ENCODE assay signal across 10 cellular contexts in genomic region chr6:163392533-163392932, GRCh38. TPM values are rescaled to one million over a fixed set of nuclear protein-coding genes. Genes with fewer than 3 reads are reported as not detected.
DNase-seq lines count a peak whose midpoint lies in the region; ATAC-seq lines count a peak whose summit lies in the region.
"Had no signal": no experiment of that assay in that cellular context is flagged by ENCODE, and none has a peak within 500 bp of the region (broad histone marks: within the 10 kb centered on the region; RNA-seq: fewer than 3 reads in every experiment).

No MANE protein-coding gene starts in this region.

- H3K9me3 Mint-ChIP-seq in activated CD4-positive, alpha-beta T cell treated with anti-CD3 and anti-CD28 coated beads, Interleukin-2, amount 10 ng/mL, durations not matched to agents 24 days and 14 days, result no peaks in the 10 kb centered on the region

- DNase-seq in Right ventricle myocardium inferior (ENCODE audit: missing footprints) (no peak), cardiac septum (ENCODE audit: low spot score) (no peak), dedifferentiated amniotic fluid mesenchymal stem cell (ENCODE audit: extremely low spot score) (peak; percentile 67), left lobe of liver (ENCODE audit: low spot score) (peak; percentile 55)
- DNase-seq in stimulated activated CD4-positive, alpha-beta T cell treated with anti-CD3 and anti-CD28 coated beads, Interleukin-12 subunit alpha, Interleukin-12 subunit beta, amount 100 ng/mL, for 4 hours, result no peak
- no peak for DNase-seq in activated CD4-positive, alpha-beta T cell treated with anti-CD3 and anti-CD28 coated beads, Interleukin-2, amount 10 ng/mL, durations not matched to agents 24 days and 14 days
- DNase-seq: NCI-H2081, T-helper 1 cell had no signal

- ATAC-seq in Right ventricle myocardium inferior (peak; percentile 36), left lobe of liver (peak; percentile 90), GM21786 (IDR thresholded peaks at IDR 0.05; ENCODE audit: unreplicated experiment) (no peak), HG03039 (IDR thresholded peaks at IDR 0.05; ENCODE audit: unreplicated experiment) (no peak)

- H3K4me1 Mint-ChIP-seq in activated CD4-positive, alpha-beta T cell treated with anti-CD3 and anti-CD28 coated beads, Interleukin-2, amount 10 ng/mL, durations not matched to agents 24 days and 14 days, result peaks cover 4% of the 10 kb centered on the region

- H3K27me3 Mint-ChIP-seq in activated CD4-positive, alpha-beta T cell treated with anti-CD3 and anti-CD28 coated beads, Interleukin-2, amount 10 ng/mL, durations not matched to agents 24 days and 14 days, result peaks cover 29% of the 10 kb centered on the region

- no peak overlapping the region for H3K27ac Mint-ChIP-seq in activated CD4-positive, alpha-beta T cell treated with anti-CD3 and anti-CD28 coated beads, Interleukin-2, amount 10 ng/mL, durations not matched to agents 24 days and 14 days

- intact Hi-C loops in Right ventricle myocardium inferior (cut with DNase I) (loop anchor here (5.0 kb wide), 1 partner anchor 35 kb away; no protein-coding TSS in a partner anchor), cardiac septum (cut with DNase I) (no loop called here)
- intact Hi-C loops in activated CD4-positive, alpha-beta T cell treated with anti-CD3 and anti-CD28 coated beads, Interleukin-2, amount 10 ng/mL, durations not matched to agents 24 days and 14 days (cut with micrococcal nuclease), result no loop called here

- no peak overlapping the region for H3K4me3 Mint-ChIP-seq in activated CD4-positive, alpha-beta T cell treated with anti-CD3 and anti-CD28 coated beads, Interleukin-2, amount 10 ng/mL, durations not matched to agents 24 days and 14 days

- no peaks in the 10 kb centered on the region for H3K36me3 Mint-ChIP-seq in activated CD4-positive, alpha-beta T cell treated with anti-CD3 and anti-CD28 coated beads, Interleukin-2, amount 10 ng/mL, durations not matched to agents 24 days and 14 days (ENCODE audit: low read depth)

RNA-seq across cellular contexts. Expression of gene QKI, which starts 22.0 kb away (rescaled TPM):
- total RNA-seq in Right ventricle myocardium inferior, result 459 TPM
- 460 TPM for total RNA-seq in cardiac septum
- total RNA-seq in left lobe of liver, result 45.2 TPM
- 69.3 and 79.7 TPM in 2 replicates for total RNA-seq in activated CD4-positive, alpha-beta T cell treated with anti-CD3 and anti-CD28 coated beads, Interleukin-2, amount 10 ng/mL, durations not matched to agents 24 days and 14 days

Comparison
In these comparisons a context has a peak if more than half of its experiments do, and no peak if none do; other contexts are left out.
1. ATAC-seq: peak in Right ventricle myocardium inferior (single experiment) and left lobe of liver (single experiment); none in GM21786 (single experiment) and HG03039 (single experiment).
2. DNase-seq: peak in dedifferentiated amniotic fluid mesenchymal stem cell (single experiment) and left lobe of liver (single experiment); none in Right ventricle myocardium inferior (single experiment), cardiac septum (single experiment), stimulated activated CD4-positive, alpha-beta T cell treated with anti-CD3 and anti-CD28 coated beads, Interleukin-12 subunit alpha, Interleukin-12 subunit beta, amount 100 ng/mL, for 4 hours (single experiment) and activated CD4-positive, alpha-beta T cell treated with anti-CD3 and anti-CD28 coated beads, Interleukin-2, amount 10 ng/mL, durations not matched to agents 24 days and 14 days (single experiment).